24 cellular contexts compared by ENCODE assay signal in the genomic region with DNA sequence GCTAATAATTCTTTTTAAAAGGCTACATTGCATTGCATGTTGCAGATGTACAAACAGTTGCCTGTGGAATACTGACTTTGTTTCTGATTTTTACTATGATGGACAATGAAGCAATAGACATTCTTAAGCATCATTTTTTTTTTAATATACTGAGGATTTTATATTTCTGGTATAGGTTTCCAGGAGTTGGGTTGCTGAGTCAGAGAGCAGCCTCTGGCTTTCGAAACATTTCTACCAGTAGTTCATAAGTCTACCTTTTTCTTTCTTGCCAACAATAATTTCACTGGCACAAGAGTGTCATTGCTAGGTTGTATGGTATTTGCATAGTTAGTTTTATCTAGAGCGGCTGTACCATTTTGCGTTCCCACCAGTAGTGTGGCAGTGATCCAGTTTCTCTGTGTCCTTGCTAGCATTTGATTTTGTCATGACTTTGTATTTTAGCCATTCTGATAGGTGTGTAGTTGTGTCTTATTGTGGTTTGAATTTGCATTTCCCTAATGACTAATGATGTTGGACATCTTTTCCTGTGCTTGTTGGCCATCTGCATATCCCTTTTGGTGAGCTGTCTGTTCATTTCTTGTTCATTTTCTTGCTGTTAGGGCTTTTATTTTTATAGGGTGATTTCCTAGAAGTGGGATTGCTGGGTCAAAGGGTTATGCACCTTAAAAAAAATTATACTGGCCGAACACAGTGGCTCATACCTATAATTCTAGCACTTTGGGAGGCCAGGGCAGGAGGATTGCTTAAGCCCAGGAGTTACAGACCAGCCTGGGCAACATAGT. TPM values are rescaled to one million over a fixed set of nuclear protein-coding genes. Genes with fewer than 3 reads are reported as not detected.
DNase-seq lines count a peak whose midpoint lies in the region; ATAC-seq and TF ChIP-seq lines count a peak whose summit lies in the region.
"Had no signal": no experiment of that assay in that cellular context is flagged by ENCODE, and none has a peak within 500 bp of the region (broad histone marks: within the 10 kb centered on the region; RNA-seq: fewer than 3 reads in every experiment).

No MANE protein-coding gene starts in this region.

- H3K9me3 ChIP-seq in heart left ventricle = no peaks in the 10 kb centered on the region
- no peaks in the 10 kb centered on the region for H3K9me3 ChIP-seq in spleen
- H3K9me3 ChIP-seq: tibial nerve had no signal

- TF ChIP-seq CTCF in heart left ventricle (IDR thresholded peaks at IDR 0.05) (no peak), astrocyte of the cerebellum (IDR thresholded peaks at IDR 0.05; ENCODE audit: low read depth, low read length, missing control alignments) (no peak), fibroblast of villous mesenchyme (IDR thresholded peaks at IDR 0.05; ENCODE audit: insufficient read depth, low read depth, low read length) (no peak), spleen (IDR thresholded peaks at IDR 0.05 in 8 of 11, conservative IDR thresholded peaks at IDR 0.05 in 3 of 11) (no peak)

- TF ChIP-seq POLR2A in heart left ventricle (IDR thresholded peaks at IDR 0.05) (no peak), spleen (IDR thresholded peaks at IDR 0.05) (no peak)

- H3K9me3 Mint-ChIP-seq in natural killer cell treated with Interleukin-12 subunit alpha and Interleukin-12 subunit beta and Interleukin-15 and Interleukin-18, amount 100 ng/mL, for 72 hours = no peaks in the 10 kb centered on the region
- H3K9me3 Mint-ChIP-seq in T-helper 2 cell treated with Interferon-gamma antibody and Interleukin-4, amounts not matched to agents 5 μg/mL and 100 μg/mL, for 36 hours = no peaks in the 10 kb centered on the region
- H3K9me3 Mint-ChIP-seq: activated CD8-positive, alpha-beta T cell treated with anti-CD3 and anti-CD28 coated beads for 36 hours; activated naive CD8-positive, alpha-beta T cell treated with anti-CD3 and anti-CD28 coated beads, Interleukin-2, amount 10 ng/mL, durations not matched to agents 7 days and 5 days; activated T-cell treated with anti-CD3 and anti-CD28 coated beads, Interleukin-2, amount 50 U/mL, for 72 hours; CD4-positive, alpha-beta memory T cell; central memory CD8-positive, alpha-beta T cell; IgD-negative memory B cell; neural crest cell; T-helper 1 cell treated with Interleukin-12 subunit alpha and Interleukin-12 subunit beta and Interleukin-4 antibody, amounts not matched to agents 30 μg/mL and 1 μg/mL, for 36 hours had no signal

- WGBS in heart left ventricle, 4 donors = 77 to 86% (median 82%) methylated on average over 4 of the region's 4 CpGs
- 88 to 97% (median 93%) methylated on average over 4 of the region's 4 CpGs for WGBS in spleen, 5 donors

- H3K4me1 ChIP-seq in heart left ventricle (peaks cover 0 to 7% (median 0%) of the 10 kb centered on the region in 12 donors), spleen (peaks cover 0 to 66% (median 18%) of the 10 kb centered on the region in 6 donors)
- H3K4me1 ChIP-seq: tibial nerve had no signal

- H3K36me3 Mint-ChIP-seq in natural killer cell treated with Interleukin-12 subunit alpha and Interleukin-12 subunit beta and Interleukin-15 and Interleukin-18, amount 100 ng/mL, for 72 hours = no peaks in the 10 kb centered on the region
- no peaks in the 10 kb centered on the region for H3K36me3 Mint-ChIP-seq in T-helper 2 cell treated with Interferon-gamma antibody and Interleukin-4, amounts not matched to agents 5 μg/mL and 100 μg/mL, for 36 hours (ENCODE audit: low read depth)
- H3K36me3 Mint-ChIP-seq: activated naive CD8-positive, alpha-beta T cell treated with anti-CD3 and anti-CD28 coated beads, Interleukin-2, amount 10 ng/mL, durations not matched to agents 7 days and 5 days; CD4-positive, alpha-beta memory T cell had no signal

- no peak for DNase-seq in left ventricle myocardium superior
- no peak for DNase-seq in heart left ventricle
- DNase-seq in astrocyte of the cerebellum (ENCODE audit: low read depth) = peak; percentile 34
- peak; percentile 18 for DNase-seq in fibroblast of villous mesenchyme (ENCODE audit: low read depth)
- DNase-seq in spleen = no peak
- DNase-seq in natural killer cell treated with Interleukin-12 subunit alpha and Interleukin-12 subunit beta and Interleukin-15 and Interleukin-18, amount 100 ng/mL, for 72 hours (ENCODE audit: low spot score) = no peak
- DNase-seq in T-helper 2 cell treated with Interferon-gamma antibody and Interleukin-4, amounts not matched to agents 5 μg/mL and 100 μg/mL, for 36 hours (ENCODE audit: low spot score) = no peak
- no peak for DNase-seq in DMS53 treated with DMSO at 0.1 percent for 48 hours (lab: John Stamatoyannopoulos, UW; ENCODE audit: unreplicated experiment)
- DNase-seq: activated CD8-positive, alpha-beta T cell treated with anti-CD3 and anti-CD28 coated beads for 36 hours; activated naive CD8-positive, alpha-beta T cell treated with anti-CD3 and anti-CD28 coated beads, Interleukin-2, amount 10 ng/mL, durations not matched to agents 7 days and 5 days; activated T-cell treated with anti-CD3 and anti-CD28 coated beads, Interleukin-2, amount 50 U/mL, for 72 hours; CD4-positive, alpha-beta memory T cell; effector memory CD4-positive, alpha-beta T cell; GOT3; kidney; NCI-H1092 treated with DMSO at 0.1 percent for 48 hours; NCI-H2107; SHP77 treated with DMSO at 0.1 percent for 48 hours; stimulated activated naive CD4-positive, alpha-beta T cell had no signal

- intact Hi-C loops in left ventricle myocardium superior (cut with micrococcal nuclease) = no loop called here
- intact Hi-C loops in heart left ventricle (cut with DNase I) = no loop called here
- intact Hi-C loops in spleen (cut with DNase I; ENCODE audit: low total_unique reads) = no loop called here

- H3K27ac Mint-ChIP-seq in natural killer cell treated with Interleukin-12 subunit alpha and Interleukin-12 subunit beta and Interleukin-15 and Interleukin-18, amount 100 ng/mL, for 72 hours = no peak overlapping the region
- H3K27ac Mint-ChIP-seq in T-helper 2 cell treated with Interferon-gamma antibody and Interleukin-4, amounts not matched to agents 5 μg/mL and 100 μg/mL, for 36 hours = no peak overlapping the region
- H3K27ac Mint-ChIP-seq: activated CD8-positive, alpha-beta T cell treated with anti-CD3 and anti-CD28 coated beads for 36 hours; activated naive CD8-positive, alpha-beta T cell treated with anti-CD3 and anti-CD28 coated beads, Interleukin-2, amount 10 ng/mL, durations not matched to agents 7 days and 5 days; activated T-cell treated with anti-CD3 and anti-CD28 coated beads, Interleukin-2, amount 50 U/mL, for 72 hours; IgD-negative memory B cell; T-helper 1 cell treated with Interleukin-12 subunit alpha and Interleukin-12 subunit beta and Interleukin-4 antibody, amounts not matched to agents 30 μg/mL and 1 μg/mL, for 36 hours had no signal

- H3K27me3 ChIP-seq in heart left ventricle = no peaks in the 10 kb centered on the region
- H3K27me3 ChIP-seq in spleen (replicated peaks in 1 of 7) = no peaks in the 10 kb centered on the region
- H3K27me3 ChIP-seq: tibial nerve had no signal

- H3K4me3 ChIP-seq in heart left ventricle (no peak overlapping the region), astrocyte of the cerebellum (ENCODE audit: low read depth, low read length) (no peak overlapping the region), fibroblast of villous mesenchyme (ENCODE audit: low read depth, low read length) (no peak overlapping the region), spleen (no peak overlapping the region)
- H3K4me3 ChIP-seq: tibial nerve had no signal

- H3K4me1 Mint-ChIP-seq in natural killer cell treated with Interleukin-12 subunit alpha and Interleukin-12 subunit beta and Interleukin-15 and Interleukin-18, amount 100 ng/mL, for 72 hours (ENCODE audit: low read depth in 2 of 2) = peaks cover 3 to 4% of the 10 kb centered on the region in 2 donors
- H3K4me1 Mint-ChIP-seq in T-helper 2 cell treated with Interferon-gamma antibody and Interleukin-4, amounts not matched to agents 5 μg/mL and 100 μg/mL, for 36 hours (ENCODE audit: low read depth) = no peaks in the 10 kb centered on the region
- H3K4me1 Mint-ChIP-seq: activated naive CD8-positive, alpha-beta T cell treated with anti-CD3 and anti-CD28 coated beads, Interleukin-2, amount 10 ng/mL, durations not matched to agents 7 days and 5 days; central memory CD8-positive, alpha-beta T cell; neural crest cell had no signal

- no peak overlapping the region for H3K4me3 Mint-ChIP-seq in natural killer cell treated with Interleukin-12 subunit alpha and Interleukin-12 subunit beta and Interleukin-15 and Interleukin-18, amount 100 ng/mL, for 72 hours
- H3K4me3 Mint-ChIP-seq in T-helper 2 cell treated with Interferon-gamma antibody and Interleukin-4, amounts not matched to agents 5 μg/mL and 100 μg/mL, for 36 hours = no peak overlapping the region
- H3K4me3 Mint-ChIP-seq: activated CD8-positive, alpha-beta T cell treated with anti-CD3 and anti-CD28 coated beads for 36 hours; activated naive CD8-positive, alpha-beta T cell treated with anti-CD3 and anti-CD28 coated beads, Interleukin-2, amount 10 ng/mL, durations not matched to agents 7 days and 5 days; activated T-cell treated with anti-CD3 and anti-CD28 coated beads, Interleukin-2, amount 50 U/mL, for 72 hours; CD4-positive, alpha-beta memory T cell; central memory CD8-positive, alpha-beta T cell; neural crest cell; T-helper 1 cell treated with Interleukin-12 subunit alpha and Interleukin-12 subunit beta and Interleukin-4 antibody, amounts not matched to agents 30 μg/mL and 1 μg/mL, for 36 hours had no signal

- ATAC-seq in left ventricle myocardium superior = peak; percentile 33
- no peak for ATAC-seq in heart left ventricle
- no peak for ATAC-seq in natural killer cell treated with Interleukin-12 subunit alpha and Interleukin-12 subunit beta and Interleukin-15 and Interleukin-18, amount 100 ng/mL, for 72 hours
- ATAC-seq: activated CD8-positive, alpha-beta T cell treated with anti-CD3 and anti-CD28 coated beads for 36 hours; activated T-cell treated with anti-CD3 and anti-CD28 coated beads, Interleukin-2, amount 50 U/mL, for 72 hours had no signal

- no peak overlapping the region for H3K27ac ChIP-seq in heart left ventricle
- H3K27ac ChIP-seq in spleen = no peak overlapping the region
- H3K27ac ChIP-seq: tibial nerve had no signal

- peaks cover 0 to 5% (median 0%) of the 10 kb centered on the region in 9 donors for H3K36me3 ChIP-seq in heart left ventricle
- peaks cover 0 to 7% (median 0%) of the 10 kb centered on the region in 6 donors for H3K36me3 ChIP-seq in spleen
- H3K36me3 ChIP-seq: tibial nerve had no signal

- in situ Hi-C loops in astrocyte of the cerebellum (cut with HindIII; ENCODE audit: low sequenced_read_pairs) = no loop called here

- H3K27me3 Mint-ChIP-seq in natural killer cell treated with Interleukin-12 subunit alpha and Interleukin-12 subunit beta and Interleukin-15 and Interleukin-18, amount 100 ng/mL, for 72 hours = no peaks in the 10 kb centered on the region
- H3K27me3 Mint-ChIP-seq in T-helper 2 cell treated with Interferon-gamma antibody and Interleukin-4, amounts not matched to agents 5 μg/mL and 100 μg/mL, for 36 hours (ENCODE audit: low read depth) = no peaks in the 10 kb centered on the region
- H3K27me3 Mint-ChIP-seq: activated CD8-positive, alpha-beta T cell treated with anti-CD3 and anti-CD28 coated beads for 36 hours; activated naive CD8-positive, alpha-beta T cell treated with anti-CD3 and anti-CD28 coated beads, Interleukin-2, amount 10 ng/mL, durations not matched to agents 7 days and 5 days; CD4-positive, alpha-beta memory T cell; central memory CD8-positive, alpha-beta T cell; IgD-negative memory B cell had no signal

RNA-seq across cellular contexts. Expression of a gene that starts 39.8 kb away (rescaled TPM):
- 9.7 TPM for total RNA-seq in left ventricle myocardium superior
- 10 to 100 TPM in 8 of 9 donors, 1 to 10 TPM in 1; 8.4 to 26.2 (median 12.9) TPM for total RNA-seq in heart left ventricle
- 1 to 10 TPM; 3.7 to 4.3 TPM for polyA plus RNA-seq in heart left ventricle
- total RNA-seq in fibroblast of villous mesenchyme = 21.6 and 24.2 TPM in 2 replicates
- 10 to 100 TPM; 42.5 to 91.9 (median 78.5) TPM for total RNA-seq in spleen
- 1 to 10 TPM; 5.7 to 6.9 (median 6.9) TPM for polyA plus RNA-seq in spleen
- total RNA-seq in natural killer cell treated with Interleukin-12 subunit alpha and Interleukin-12 subunit beta and Interleukin-15 and Interleukin-18, amount 100 ng/mL, for 72 hours = 10 to 100 TPM; 18.9 to 37.4 TPM

RNA-seq across cellular contexts. Expression of a gene that starts 51.3 kb away (rescaled TPM):
- not detected for total RNA-seq in left ventricle myocardium superior
- total RNA-seq in heart left ventricle = under 1 TPM in 1 of 9 donors, not detected in 8; 0.99 TPM
- polyA plus RNA-seq in heart left ventricle = not detected
- total RNA-seq in fibroblast of villous mesenchyme = not detected in 2 replicates
- total RNA-seq in spleen = 10 to 100 TPM in 2 of 7 donors, 1 to 10 TPM in 5; 4.8 to 20.1 (median 7.5) TPM
- 10 to 100 TPM in 2 of 3 donors, 1 to 10 TPM in 1; 9.5 to 15.1 (median 14.7) TPM for polyA plus RNA-seq in spleen
- total RNA-seq in natural killer cell treated with Interleukin-12 subunit alpha and Interleukin-12 subunit beta and Interleukin-15 and Interleukin-18, amount 100 ng/mL, for 72 hours = not detected
- total RNA-seq: activated CD8-positive, alpha-beta T cell treated with anti-CD3 and anti-CD28 coated beads for 36 hours; activated naive CD8-positive, alpha-beta T cell treated with anti-CD3 and anti-CD28 coated beads, Interleukin-2, amount 10 ng/mL, durations not matched to agents 7 days and 5 days; activated T-cell treated with anti-CD3 and anti-CD28 coated beads, Interleukin-2, amount 50 U/mL, for 72 hours; CD4-positive, alpha-beta memory T cell; neural crest cell; tibial nerve had no signal

Comparison
In these comparisons a context has a peak if more than half of its experiments do, and no peak if none do; other contexts are left out.
1. DNase-seq: peak in astrocyte of the cerebellum (single experiment) and fibroblast of villous mesenchyme (single experiment); none in left ventricle myocardium superior (single experiment), heart left ventricle (0 of 5), spleen (single experiment), natural killer cell treated with Interleukin-12 subunit alpha and Interleukin-12 subunit beta and Interleukin-15 and Interleukin-18, amount 100 ng/mL, for 72 hours (single experiment), T-helper 2 cell treated with Interferon-gamma antibody and Interleukin-4, amounts not matched to agents 5 μg/mL and 100 μg/mL, for 36 hours (single experiment) and DMS53 treated with DMSO at 0.1 percent for 48 hours (single experiment).